8 cellular contexts compared by ENCODE assay signal in genomic region chr4:52659722-52660261, GRCh38. TPM values are rescaled to one million over a fixed set of nuclear protein-coding genes. Genes with fewer than 3 reads are reported as not detected.
DNase-seq lines count a peak whose midpoint lies in the region; ATAC-seq, FAIRE-seq and TF ChIP-seq lines count a peak whose summit lies in the region.
"Had no signal": no experiment of that assay in that cellular context is flagged by ENCODE, and none has a peak within 500 bp of the region (broad histone marks: within the 10 kb centered on the region; RNA-seq: fewer than 3 reads in every experiment).

No MANE protein-coding gene starts in this region.

- no peak for TF ChIP-seq POLR2A in GM12891 (IDR thresholded peaks at IDR 0.05; ENCODE audit: low read depth, low read length)
- TF ChIP-seq POLR2A in NB4 (IDR thresholded peaks at IDR 0.05; ENCODE audit: extremely low read depth, insufficient read length): no peak

- no peaks in the 10 kb centered on the region for H3K9me3 ChIP-seq in neural progenitor cell (ENCODE audit: low read depth)

- peaks cover 10% of the 10 kb centered on the region for H3K4me1 Mint-ChIP-seq in activated naive CD8-positive, alpha-beta T cell treated with anti-CD3 and anti-CD28 coated beads, Interleukin-2, amount 10 ng/mL, durations not matched to agents 7 days and 5 days
- H3K4me1 Mint-ChIP-seq in glutamatergic neuron (ENCODE audit: low read depth, unreplicated experiment): peaks cover 25% of the 10 kb centered on the region
- peaks cover 33% of the 10 kb centered on the region for H3K4me1 Mint-ChIP-seq in neural progenitor cell

- POLR2A ChIA-PET in activated naive CD8-positive, alpha-beta T cell treated with anti-CD3 and anti-CD28 coated beads, Interleukin-2, amount 10 ng/mL, durations not matched to agents 7 days and 5 days (lab: Charles Lee): interaction anchor here (5.6 kb wide), 1 partner anchor 53 kb away, joined by 31 read pairs; no protein-coding TSS in a partner anchor

- peaks cover 24% of the 10 kb centered on the region for H4K20me1 ChIP-seq in neural progenitor cell (ENCODE audit: low read depth)

- peak overlapping the region; percentile 44 for H3K27ac ChIP-seq in neural progenitor cell

- DNase-seq in GM12891 (ENCODE audit: insufficient read length, low spot score): no peak
- DNase-seq in HCEC 1CT: peak; percentile 6
- peak; percentile 61 for DNase-seq in NB4 (ENCODE audit: low read depth)
- DNase-seq in activated naive CD8-positive, alpha-beta T cell treated with anti-CD3 and anti-CD28 coated beads, Interleukin-2, amount 10 ng/mL, durations not matched to agents 7 days and 5 days: no peak
- peak; percentile 43 for DNase-seq in glutamatergic neuron
- peak; percentile 58 for DNase-seq in neural progenitor cell (ENCODE audit: low spot score)
- no peak for DNase-seq in A172 (ENCODE audit: low spot score)

- TF ChIP-seq CTCF in NB4 (IDR thresholded peaks at IDR 0.05; ENCODE audit: low read depth, low read length): no peak
- TF ChIP-seq CTCF in glutamatergic neuron (IDR thresholded peaks at IDR 0.05; ENCODE audit: partially characterized antibody, unreplicated experiment): no peak
- no peak for TF ChIP-seq CTCF in neural progenitor cell (IDR thresholded peaks at IDR 0.05)

- no peaks in the 10 kb centered on the region for H3K9me3 Mint-ChIP-seq in activated naive CD8-positive, alpha-beta T cell treated with anti-CD3 and anti-CD28 coated beads, Interleukin-2, amount 10 ng/mL, durations not matched to agents 7 days and 5 days
- peaks cover 14% of the 10 kb centered on the region for H3K9me3 Mint-ChIP-seq in glutamatergic neuron (ENCODE audit: unreplicated experiment)
- peaks cover 32% of the 10 kb centered on the region for H3K9me3 Mint-ChIP-seq in neural progenitor cell

- peak overlapping the region; percentile 89 for H3K4me2 ChIP-seq in neural progenitor cell

- H3K4me3 ChIP-seq in NB4 (ENCODE audit: low read depth, low read length): peak overlapping the region; percentile 76
- H3K4me3 ChIP-seq in neural progenitor cell: peak overlapping the region; percentile 96

- no peak for ATAC-seq in activated naive CD8-positive, alpha-beta T cell treated with anti-CD3 and anti-CD28 coated beads, Interleukin-2, amount 10 ng/mL, durations not matched to agents 7 days and 5 days (ENCODE audit: low read depth)

- FAIRE-seq in GM12891 (lab: Jason Lieb, UNC): peak; percentile 28
- FAIRE-seq: colon had no signal

- peaks cover 9% of the 10 kb centered on the region for H3K36me3 Mint-ChIP-seq in activated naive CD8-positive, alpha-beta T cell treated with anti-CD3 and anti-CD28 coated beads, Interleukin-2, amount 10 ng/mL, durations not matched to agents 7 days and 5 days
- H3K36me3 Mint-ChIP-seq in glutamatergic neuron (ENCODE audit: unreplicated experiment): peaks cover 3% of the 10 kb centered on the region
- H3K36me3 Mint-ChIP-seq in neural progenitor cell: peaks cover 39% of the 10 kb centered on the region

- H3K27ac Mint-ChIP-seq in activated naive CD8-positive, alpha-beta T cell treated with anti-CD3 and anti-CD28 coated beads, Interleukin-2, amount 10 ng/mL, durations not matched to agents 7 days and 5 days: peak overlapping the region; percentile 67
- H3K27ac Mint-ChIP-seq in glutamatergic neuron (ENCODE audit: unreplicated experiment): peak overlapping the region; percentile 30
- H3K27ac Mint-ChIP-seq in neural progenitor cell: peak overlapping the region; percentile 54

- peaks cover 56% of the 10 kb centered on the region for H3K79me2 ChIP-seq in neural progenitor cell (ENCODE audit: low read depth)

- peaks cover 18% of the 10 kb centered on the region for H3K4me1 ChIP-seq in neural progenitor cell

- peaks cover 9% of the 10 kb centered on the region for H3K27me3 Mint-ChIP-seq in activated naive CD8-positive, alpha-beta T cell treated with anti-CD3 and anti-CD28 coated beads, Interleukin-2, amount 10 ng/mL, durations not matched to agents 7 days and 5 days
- peaks cover 10% of the 10 kb centered on the region for H3K27me3 Mint-ChIP-seq in glutamatergic neuron (ENCODE audit: unreplicated experiment)
- H3K27me3 Mint-ChIP-seq in neural progenitor cell (ENCODE audit: insufficient read depth, low read depth): peaks cover 2% of the 10 kb centered on the region

- peak overlapping the region; percentile 21 for H3K9ac ChIP-seq in neural progenitor cell

- peak overlapping the region; percentile 79 for H3K4me3 Mint-ChIP-seq in activated naive CD8-positive, alpha-beta T cell treated with anti-CD3 and anti-CD28 coated beads, Interleukin-2, amount 10 ng/mL, durations not matched to agents 7 days and 5 days
- H3K4me3 Mint-ChIP-seq in glutamatergic neuron (ENCODE audit: unreplicated experiment): peak overlapping the region; percentile 79
- H3K4me3 Mint-ChIP-seq in neural progenitor cell: peak overlapping the region; percentile 92

- peaks cover 25% of the 10 kb centered on the region for H3F3A ChIP-seq in neural progenitor cell (ENCODE audit: low read depth)

- no peaks in the 10 kb centered on the region for H3K36me3 ChIP-seq in neural progenitor cell

- H2AFZ ChIP-seq in neural progenitor cell (replicated peaks): peak overlapping the region; percentile 78

- peaks cover 15% of the 10 kb centered on the region for H3K27me3 ChIP-seq in neural progenitor cell

TF ChIP-seq in GM12891, 5 proteins besides CTCF, POLR2A, EP300 and RAD21:
- no peak for TF ChIP-seq POU2F2 (IDR thresholded peaks at IDR 0.05; ENCODE audit: low read depth, low read length)
- TF ChIP-seq POLR2AphosphoS5 (IDR thresholded peaks at IDR 0.05; ENCODE audit: low read depth, low read length): no peak
- no peak for TF ChIP-seq SPI1 (IDR thresholded peaks at IDR 0.05; ENCODE audit: low read depth, low read length)
- TF ChIP-seq TAF1 (IDR thresholded peaks at IDR 0.05; ENCODE audit: low read depth, low read length): no peak
- TF ChIP-seq PAX5 (IDR thresholded peaks at IDR 0.05; ENCODE audit: insufficient read depth, low read length, severe bottlenecking): no peak

RNA-seq across cellular contexts. Expression of gene USP46, which starts 0.7 kb away (rescaled TPM):
- 5.3 TPM for polyA plus RNA-seq in GM12891 (2012; ENCODE audit: low read depth, missing spikeins)
- total RNA-seq in activated naive CD8-positive, alpha-beta T cell treated with anti-CD3 and anti-CD28 coated beads, Interleukin-2, amount 10 ng/mL, durations not matched to agents 7 days and 5 days: 1 to 10 TPM; 8.3 to 9.1 TPM
- 72.4 TPM for total RNA-seq in glutamatergic neuron (ENCODE audit: unreplicated experiment)
- 27.7 and 51.3 TPM in 2 replicates for total RNA-seq in neural progenitor cell (ENCODE audit: low replicate concordance)
- 14.8 and 19.9 TPM in 2 replicates for total RNA-seq in A172 (2014; rRNA removed; shearing (Covaris generic))

Comparison
In these comparisons a context has a peak if more than half of its experiments do, and no peak if none do; other contexts are left out.
1. DNase-seq: peak in HCEC 1CT (single experiment), NB4 (single experiment), glutamatergic neuron (single experiment) and neural progenitor cell (single experiment); none in GM12891 (single experiment), activated naive CD8-positive, alpha-beta T cell treated with anti-CD3 and anti-CD28 coated beads, Interleukin-2, amount 10 ng/mL, durations not matched to agents 7 days and 5 days (single experiment) and A172 (single experiment).
2. Peak in every context shown above with its lines, with median percentiles within 50 percentile points of each other: H3K27ac Mint-ChIP-seq and H3K4me3 Mint-ChIP-seq.